Comparison of ENCODE assay signal across 8 cellular contexts in the genomic region with DNA sequence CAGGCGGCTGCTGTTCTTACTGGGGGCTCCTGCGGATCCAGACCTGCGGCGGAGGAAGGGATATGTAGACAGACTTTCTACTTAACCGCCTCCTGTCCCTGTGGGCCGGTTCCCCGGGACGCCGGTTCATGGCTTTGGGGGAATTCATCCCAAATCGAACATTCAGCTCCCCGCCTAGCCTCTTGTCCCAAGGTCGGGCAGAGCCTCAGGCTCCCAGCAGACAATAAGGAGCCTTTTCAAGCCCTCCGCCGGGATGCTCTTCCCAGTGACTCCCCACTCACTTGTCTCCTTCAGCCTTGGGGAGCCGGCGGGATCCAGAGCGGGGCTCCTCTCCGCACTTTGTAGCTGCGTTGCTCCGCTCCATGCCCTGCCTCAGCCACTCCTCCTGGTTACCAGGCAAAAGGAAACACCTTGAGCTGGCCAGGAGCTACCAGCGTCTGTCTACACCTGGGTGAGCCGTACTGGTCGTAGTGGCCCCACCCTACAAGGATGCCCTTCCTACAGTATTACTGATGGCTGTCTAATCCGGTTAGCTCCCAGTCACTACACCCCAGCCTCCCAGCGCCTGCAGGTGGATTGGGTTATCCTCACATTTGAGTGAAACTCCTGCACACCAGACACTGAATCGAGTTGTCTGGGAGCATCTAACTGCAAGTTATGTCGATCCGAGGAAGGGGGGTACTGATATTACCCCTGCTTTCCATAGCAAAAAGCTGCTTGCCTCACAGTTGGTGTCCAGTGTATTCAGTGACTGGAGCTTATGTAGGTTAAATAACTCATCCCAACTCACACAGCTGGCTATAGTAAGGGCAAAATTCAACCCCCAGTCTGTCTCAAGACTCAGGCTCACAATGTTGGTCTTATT. TPM values are rescaled to one million over a fixed set of nuclear protein-coding genes. Genes with fewer than 3 reads are reported as not detected.
DNase-seq lines count a peak whose midpoint lies in the region; ATAC-seq and TF ChIP-seq lines count a peak whose summit lies in the region.

A gene with protein sequence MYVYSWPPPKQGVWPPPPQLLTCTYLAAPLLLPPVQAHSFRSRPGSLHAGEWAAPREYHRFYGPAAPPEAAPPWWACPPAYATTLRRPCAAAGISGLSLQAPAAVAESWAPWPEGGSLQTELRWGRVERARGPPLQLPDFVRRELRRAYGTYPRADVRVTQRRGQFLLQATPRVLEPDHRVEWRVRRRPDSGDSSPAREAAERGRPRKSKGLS (minus strand): TSS at position 439 of the 865 bp plus-strand sequence. CDS start 450 bp downstream, outside the sequence.

- peak within 1 kb of the TSS; percentile 85 for H3K4me3 Mint-ChIP-seq in chondrocyte (ENCODE audit: unreplicated experiment)

- DNase-seq in DMS53 treated with DMSO at 0.1 percent for 48 hours (lab: John Stamatoyannopoulos, UW; ENCODE audit: unreplicated experiment) (peak; percentile 38), NCI-H146 treated with DMSO at 0.1 percent for 48 hours (lab: John Stamatoyannopoulos, UW; ENCODE audit: unreplicated experiment) (peak; percentile 21), chondrocyte (ENCODE audit: low spot score) (no peak), RPMI8226 (no peak), NCI-H2029 treated with DMSO at 0.1 percent for 48 hours (lab: John Stamatoyannopoulos, UW) (no peak)
- no peak for DNase-seq in central memory CD4-positive, alpha-beta T cell

- ATAC-seq in HG02938 (IDR thresholded peaks at IDR 0.05; ENCODE audit: unreplicated experiment) = no peak

- no peaks in the 10 kb centered on the region for H3K9me3 Mint-ChIP-seq in chondrocyte (ENCODE audit: low read depth)

- peak within 1 kb of the TSS; percentile 82 to 89 for H3K4me3 ChIP-seq in muscle layer of duodenum (ENCODE audit: low read depth in 1 of 2, low read length in 2 of 2)

- H3K27me3 Mint-ChIP-seq in chondrocyte (ENCODE audit: low read depth) = no peaks in the 10 kb centered on the region

- TF ChIP-seq CTCF in chondrocyte (IDR thresholded peaks at IDR 0.05) = no peak

- H3K27ac Mint-ChIP-seq in chondrocyte (ENCODE audit: unreplicated experiment) = no peak within 1 kb of the TSS

- H3K36me3 Mint-ChIP-seq in chondrocyte (ENCODE audit: low read depth) = peaks cover 2% of the 10 kb centered on the region

- H3K36me3 ChIP-seq in muscle layer of duodenum (ENCODE audit: control insufficient read depth in 1 of 2, insufficient read depth in 2 of 2, low read length in 2 of 2) = no peaks in the 10 kb centered on the region

- no peaks in the 10 kb centered on the region for H3K9me3 ChIP-seq in muscle layer of duodenum (ENCODE audit: control insufficient read depth in 1 of 2, low read length in 2 of 2)

- peaks cover 29% of the 10 kb centered on the region for H3K4me1 Mint-ChIP-seq in chondrocyte (ENCODE audit: low read depth)

- H3K27me3 ChIP-seq in muscle layer of duodenum (ENCODE audit: low read depth, low read length) = no peaks in the 10 kb centered on the region

- H3K4me1 ChIP-seq in muscle layer of duodenum (ENCODE audit: control insufficient read depth in 1 of 2, insufficient read depth in 2 of 2, low read length in 2 of 2) = peaks cover 4 to 9% of the 10 kb centered on the region in 2 donors

- peak within 1 kb of the TSS; percentile 60 for H3K27ac ChIP-seq in muscle layer of duodenum (ENCODE audit: low read length)

RNA-seq across cellular contexts. Expression of the gene that starts here (rescaled TPM):
- total RNA-seq in chondrocyte = not detected in 3 replicates

Comparison
In these comparisons a context has a peak if more than half of its experiments do, and no peak if none do; other contexts are left out.
1. DNase-seq: peak in DMS53 treated with DMSO at 0.1 percent for 48 hours (single experiment) and NCI-H146 treated with DMSO at 0.1 percent for 48 hours (single experiment); none in chondrocyte (single experiment), RPMI8226 (single experiment), central memory CD4-positive, alpha-beta T cell (single experiment) and NCI-H2029 treated with DMSO at 0.1 percent for 48 hours (single experiment).